ENCODE assay signal across 13 cellular contexts in the genomic region with DNA sequence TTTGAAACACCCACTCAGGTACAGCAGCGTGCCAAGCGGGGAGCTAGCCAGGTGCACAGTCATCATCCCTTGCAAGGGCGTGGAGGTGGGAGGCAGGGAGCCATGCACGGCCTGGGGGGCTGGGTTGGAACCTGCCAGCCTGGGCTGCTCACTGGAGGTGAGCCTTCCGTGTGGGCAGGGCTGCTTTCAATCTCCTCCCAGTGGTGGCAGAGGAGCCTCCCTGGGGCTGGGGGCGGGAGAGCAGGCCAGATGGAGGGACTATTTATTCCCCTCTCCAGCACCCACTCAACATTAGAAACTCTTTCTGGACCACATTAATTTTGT.
DNase-seq lines count a peak whose midpoint lies in the region; ATAC-seq, FAIRE-seq and TF ChIP-seq lines count a peak whose summit lies in the region.
"Had no signal": no experiment of that assay in that cellular context is flagged by ENCODE, and none has a peak within 500 bp of the region (broad histone marks: within the 10 kb centered on the region; RNA-seq: fewer than 3 reads in every experiment).

No MANE protein-coding gene starts in this region.

- no peak for TF ChIP-seq EP300 in H1 (IDR thresholded peaks at IDR 0.05; ENCODE audit: borderline replicate concordance in 1 of 2, low read depth in 2 of 2, low read length in 2 of 2)

- no peak overlapping the region for H3K4ac ChIP-seq in H1 (replicated peaks; ENCODE audit: insufficient read length, low read depth, low read length)

- no peaks in the 10 kb centered on the region for H3K79me2 ChIP-seq in H1 (ENCODE audit: control insufficient read depth in 1 of 2, insufficient read depth in 2 of 2, low read length in 2 of 2)
- H3K79me2 ChIP-seq: parathyroid adenoma had no signal

- H3K79me1 ChIP-seq in H1 (ENCODE audit: low read depth, low read length): no peaks in the 10 kb centered on the region

- peak; percentile 66 for DNase-seq in ELF-1 (ENCODE audit: low read depth, low spot score)
- peak; percentile 67 for DNase-seq in NCI-H1694 treated with DMSO at 0.1 percent for 48 hours (lab: John Stamatoyannopoulos, UW)
- peak; percentile 17 to 56 for DNase-seq in H1 (ENCODE audit: low read depth in 1 of 2, low spot score in 2 of 2)
- no peak for DNase-seq in SHP77 treated with DMSO at 0.1 percent for 48 hours (lab: John Stamatoyannopoulos, UW)
- no peak for DNase-seq in activated T-helper 1 cell treated with anti-CD3 and anti-CD28 coated beads, Interleukin-12 subunit alpha, Interleukin-12 subunit beta, Interleukin-2, Interleukin-4 antibody, amounts not matched to agents 30 ng/mL and 10 ng/mL and 1 ng/mL, durations not matched to agents 14 hours and 24 hours and 36 hours (ENCODE audit: low spot score)
- DNase-seq in GM03348 (ENCODE audit: low spot score): no peak
- DNase-seq: effector memory CD4-positive, alpha-beta T cell; NCI-H2081 treated with DMSO at 0.1 percent for 48 hours had no signal

- no peak overlapping the region for H2BK15ac ChIP-seq in H1 (ENCODE audit: low read length)

- H3K14ac ChIP-seq in H1 (ENCODE audit: insufficient read length): no peak overlapping the region

- POLR2A ChIA-PET in H1 (lab: Charles Lee; ENCODE audit: partially characterized antibody): interaction anchor here (0.7 kb wide), 1 partner anchor 15 kb away, joined by 3 read pairs; no protein-coding TSS in a partner anchor

- H3K27me3 ChIP-seq in H1 (replicated peaks in 1 of 4; ENCODE audit: control insufficient read depth in 3 of 4, extremely low read depth in 1 of 4, insufficient read depth in 3 of 4, low read length in 3 of 4): no peaks in the 10 kb centered on the region

- H2AK5ac ChIP-seq in H1 (ENCODE audit: low read depth, low read length): 0 out of 2 replicates have a peak overlapping the region, but pooled peaks have one; percentile 18

- no peak overlapping the region for H4K91ac ChIP-seq in H1 (replicated peaks; ENCODE audit: insufficient read length, low read length)

- WGBS in H1 (ENCODE audit: extremely low coverage in 1 of 2, insufficient coverage in 1 of 2, insufficient read length in 1 of 2, insufficient replicate concordance in 2 of 2, low coverage in 1 of 2, low lambda C conversion rate in 2 of 2, missing lambda C conversion rate in 1 of 2), 2 experiments: 55% methylated on average over 6 of the region's 6 CpGs; no CpG with 5 or more reads in 1 of the 2 experiments

- H3K27ac Mint-ChIP-seq in nephron: peak overlapping the region; percentile 61 to 91 (median 66)
- no peak overlapping the region for H3K27ac Mint-ChIP-seq in activated T-helper 1 cell treated with anti-CD3 and anti-CD28 coated beads, Interleukin-12 subunit alpha, Interleukin-12 subunit beta, Interleukin-2, Interleukin-4 antibody, amounts not matched to agents 30 ng/mL and 10 ng/mL and 1 ng/mL, durations not matched to agents 14 hours and 24 hours and 36 hours
- H3K27ac Mint-ChIP-seq: B cell, immature natural killer cell had no signal

- H3K18ac ChIP-seq in H1 (ENCODE audit: extremely low read depth, low read length): 0 out of 2 replicates have a peak overlapping the region, but pooled peaks have one; percentile 24

- no peaks in the 10 kb centered on the region for H3K36me3 ChIP-seq in H1 (ENCODE audit: control insufficient read depth in 2 of 4, insufficient read depth in 4 of 4, low read length in 3 of 4)

- no peak overlapping the region for H2BK12ac ChIP-seq in H1 (ENCODE audit: low read depth, low read length)

- H3K36me3 Mint-ChIP-seq in nephron (ENCODE audit: low read depth): peaks cover 4% of the 10 kb centered on the region
- H3K36me3 Mint-ChIP-seq in activated T-helper 1 cell treated with anti-CD3 and anti-CD28 coated beads, Interleukin-12 subunit alpha, Interleukin-12 subunit beta, Interleukin-2, Interleukin-4 antibody, amounts not matched to agents 30 ng/mL and 10 ng/mL and 1 ng/mL, durations not matched to agents 14 hours and 24 hours and 36 hours (ENCODE audit: low read depth): no peaks in the 10 kb centered on the region

- no peak overlapping the region for H3K27ac ChIP-seq in H1 (ENCODE audit: low read depth, low read length)
- H3K27ac ChIP-seq: parathyroid adenoma had no signal

- no peak overlapping the region for H4K5ac ChIP-seq in H1 (ENCODE audit: insufficient read length, low read depth, low read length)

- H3K4me2 ChIP-seq in H1 (ENCODE audit: insufficient read depth in 1 of 2, low read depth in 2 of 2, low read length in 2 of 2): peak overlapping the region in 1 of 2 experiments; percentile 27; a peak in 2 of 4 replicates

- no peak overlapping the region for H3K9ac ChIP-seq in H1 (replicated peaks in 1 of 4; ENCODE audit: extremely low read depth in 1 of 4, low read depth in 3 of 4, low read length in 3 of 4)
- H3K9ac ChIP-seq: parathyroid adenoma had no signal

- CTCF ChIA-PET in H1 (lab: Charles Lee; ENCODE audit: partially characterized antibody): interaction anchor here (0.6 to 3.0 kb wide), 36 partner anchors 9 to 426 kb away, joined by 3 to 35 read pairs (median 3); no protein-coding TSS in a partner anchor

- H2BK20ac ChIP-seq in H1 (ENCODE audit: low read length): no peak overlapping the region

- TF ChIP-seq POLR2A in H1 (IDR thresholded peaks at IDR 0.05; ENCODE audit: control extremely low read depth in 1 of 2, low read depth in 2 of 2, low read length in 2 of 2): no peak

- intact Hi-C loops in activated T-helper 1 cell treated with anti-CD3 and anti-CD28 coated beads, Interleukin-12 subunit alpha, Interleukin-12 subunit beta, Interleukin-2, Interleukin-4 antibody, amounts not matched to agents 30 ng/mL and 10 ng/mL and 1 ng/mL, durations not matched to agents 14 hours and 24 hours and 36 hours (cut with micrococcal nuclease): no loop called here

- no peak overlapping the region for H3K4me3 Mint-ChIP-seq in nephron
- no peak overlapping the region for H3K4me3 Mint-ChIP-seq in activated T-helper 1 cell treated with anti-CD3 and anti-CD28 coated beads, Interleukin-12 subunit alpha, Interleukin-12 subunit beta, Interleukin-2, Interleukin-4 antibody, amounts not matched to agents 30 ng/mL and 10 ng/mL and 1 ng/mL, durations not matched to agents 14 hours and 24 hours and 36 hours
- H3K4me3 Mint-ChIP-seq: B cell, immature natural killer cell had no signal

- H3K23ac ChIP-seq in H1 (ENCODE audit: insufficient read length): no peak overlapping the region

- peaks cover 14% of the 10 kb centered on the region for H3K4me1 Mint-ChIP-seq in nephron
- H3K4me1 Mint-ChIP-seq in activated T-helper 1 cell treated with anti-CD3 and anti-CD28 coated beads, Interleukin-12 subunit alpha, Interleukin-12 subunit beta, Interleukin-2, Interleukin-4 antibody, amounts not matched to agents 30 ng/mL and 10 ng/mL and 1 ng/mL, durations not matched to agents 14 hours and 24 hours and 36 hours (ENCODE audit: low read depth): no peaks in the 10 kb centered on the region
- H3K4me1 Mint-ChIP-seq: immature natural killer cell had no signal

- H3K9me3 ChIP-seq in H1 (ENCODE audit: insufficient read depth in 2 of 2, low read depth in 1 of 2, low read length in 1 of 2): no peaks in the 10 kb centered on the region

- TF ChIP-seq CTCF in H1 (IDR thresholded peaks at IDR 0.05; ENCODE audit: control extremely low read depth in 1 of 3, insufficient read depth in 1 of 3, low read depth in 1 of 3, low read length in 3 of 3) (no peak), nephron (IDR thresholded peaks at IDR 0.05; ENCODE audit: unreplicated experiment in 3 of 3) (no peak)

- no peaks in the 10 kb centered on the region for H3K27me3 Mint-ChIP-seq in nephron (ENCODE audit: low read depth)
- H3K27me3 Mint-ChIP-seq in activated T-helper 1 cell treated with anti-CD3 and anti-CD28 coated beads, Interleukin-12 subunit alpha, Interleukin-12 subunit beta, Interleukin-2, Interleukin-4 antibody, amounts not matched to agents 30 ng/mL and 10 ng/mL and 1 ng/mL, durations not matched to agents 14 hours and 24 hours and 36 hours (ENCODE audit: insufficient read depth): peaks cover 2% of the 10 kb centered on the region
- H3K27me3 Mint-ChIP-seq: B cell had no signal

- no peak overlapping the region for H2BK120ac ChIP-seq in H1 (replicated peaks; ENCODE audit: low read depth, low read length)

- H2BK5ac ChIP-seq in H1 (ENCODE audit: low read depth, low read length): peak overlapping the region; percentile 56; the same call in 1 of the 2 replicates

- H3K4me3 ChIP-seq in H1 (ENCODE audit: extremely low read depth in 1 of 4, insufficient read depth in 2 of 4, low read depth in 3 of 4, low read length in 4 of 4): no peak overlapping the region

- no peak overlapping the region for H3K56ac ChIP-seq in H1 (replicated peaks; ENCODE audit: insufficient read length, low read depth, low read length)

- no peak for FAIRE-seq in H1 (lab: Jason Lieb, UNC)

- H4K8ac ChIP-seq in H1 (ENCODE audit: extremely low read depth, insufficient read depth, low read length): no peak overlapping the region

- H3K23me2 ChIP-seq in H1 (ENCODE audit: low read depth, low read length): no peaks in the 10 kb centered on the region

- H2AFZ ChIP-seq in H1 (ENCODE audit: low read length): no peak overlapping the region
- H2AFZ ChIP-seq: parathyroid adenoma had no signal

- H3K4me1 ChIP-seq in H1 (replicated peaks in 1 of 4; ENCODE audit: control insufficient read depth in 3 of 4, insufficient read depth in 4 of 4, low read length in 3 of 4): peaks cover 0 to 9% (median 5%) of the 10 kb centered on the region in 4 experiments; a peak in 6 of 7 replicates

- ATAC-seq in HG03520 (IDR thresholded peaks at IDR 0.05; ENCODE audit: unreplicated experiment): no peak

- H4K20me1 ChIP-seq in H1 (replicated peaks in 1 of 2; ENCODE audit: control insufficient read depth in 1 of 2, insufficient read depth in 2 of 2, low read length in 2 of 2): no peaks in the 10 kb centered on the region

- H3K9me3 Mint-ChIP-seq in nephron: no peaks in the 10 kb centered on the region
- H3K9me3 Mint-ChIP-seq in activated T-helper 1 cell treated with anti-CD3 and anti-CD28 coated beads, Interleukin-12 subunit alpha, Interleukin-12 subunit beta, Interleukin-2, Interleukin-4 antibody, amounts not matched to agents 30 ng/mL and 10 ng/mL and 1 ng/mL, durations not matched to agents 14 hours and 24 hours and 36 hours: no peaks in the 10 kb centered on the region
- H3K9me3 Mint-ChIP-seq: immature natural killer cell had no signal

- TF ChIP-seq RAD21 in H1 (IDR thresholded peaks at IDR 0.05 in 1 of 2, conservative IDR thresholded peaks at IDR 0.05 in 1 of 2; ENCODE audit: low read depth in 2 of 2, low read length in 2 of 2): no peak

Comparison
In these comparisons a context has a peak if more than half of its experiments do, and no peak if none do; other contexts are left out.
1. DNase-seq: peak in ELF-1 (single experiment), NCI-H1694 treated with DMSO at 0.1 percent for 48 hours (single experiment) and H1 (2 of 2); none in SHP77 treated with DMSO at 0.1 percent for 48 hours (single experiment), activated T-helper 1 cell treated with anti-CD3 and anti-CD28 coated beads, Interleukin-12 subunit alpha, Interleukin-12 subunit beta, Interleukin-2, Interleukin-4 antibody, amounts not matched to agents 30 ng/mL and 10 ng/mL and 1 ng/mL, durations not matched to agents 14 hours and 24 hours and 36 hours (single experiment) and GM03348 (single experiment).